26 cellular contexts compared by ENCODE assay signal in the genomic region with DNA sequence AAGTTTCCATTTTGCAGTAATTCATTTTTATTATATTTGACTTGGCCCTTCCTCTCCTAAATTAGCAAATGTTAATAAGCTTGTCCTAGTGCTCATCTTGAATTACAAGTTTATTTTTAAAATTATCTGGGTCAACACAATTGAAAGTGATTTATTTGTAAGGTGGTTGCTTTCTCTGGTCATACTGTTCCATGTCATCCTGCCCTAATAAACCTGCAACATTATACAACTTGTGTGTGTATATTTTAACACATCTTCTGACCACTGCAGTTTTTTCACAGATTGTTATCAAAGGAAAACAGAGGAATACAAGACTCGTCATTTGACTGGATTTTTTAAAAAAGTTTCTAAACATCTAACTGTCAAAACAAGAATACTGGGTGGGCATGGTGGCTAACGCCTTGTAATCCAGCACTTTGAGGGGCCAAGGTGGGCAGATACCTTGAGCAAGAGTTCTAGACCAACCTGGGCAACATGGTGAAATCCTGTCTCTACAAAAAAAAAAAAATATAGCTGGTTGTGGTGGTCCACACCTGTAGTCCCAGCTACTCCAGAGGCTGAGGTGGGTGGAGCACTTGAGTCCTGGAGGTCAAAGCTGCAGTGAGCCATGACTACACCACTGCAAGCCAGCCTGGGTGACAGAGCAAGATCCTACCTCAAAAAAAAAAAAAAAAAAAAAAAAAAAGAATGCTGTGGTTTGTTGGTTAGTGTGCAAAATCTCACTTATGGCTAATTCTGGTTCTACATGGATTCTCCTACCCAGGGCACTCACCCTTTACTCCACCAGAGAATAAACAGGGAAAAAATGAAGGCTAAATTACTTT. TPM values are rescaled to one million over a fixed set of nuclear protein-coding genes. Genes with fewer than 3 reads are reported as not detected.
DNase-seq lines count a peak whose midpoint lies in the region; ATAC-seq, FAIRE-seq and TF ChIP-seq lines count a peak whose summit lies in the region.
"Had no signal": no experiment of that assay in that cellular context is flagged by ENCODE, and none has a peak within 500 bp of the region (broad histone marks: within the 10 kb centered on the region; RNA-seq: fewer than 3 reads in every experiment).

No MANE protein-coding gene starts in this region.

- peaks cover 44% of the 10 kb centered on the region for H3K4me1 Mint-ChIP-seq in activated naive CD8-positive, alpha-beta T cell treated with anti-CD3 and anti-CD28 coated beads, Interleukin-2, amount 50 U/mL, for 24 hours
- H3K4me1 Mint-ChIP-seq in activated naive CD8-positive, alpha-beta T cell treated with anti-CD3 and anti-CD28 coated beads for 36 hours = peaks cover 29% of the 10 kb centered on the region
- H3K4me1 Mint-ChIP-seq in stimulated activated effector memory CD8-positive, alpha-beta T cell treated with anti-CD3 and anti-CD28 coated beads, Interleukin-12 subunit alpha, Interleukin-12 subunit beta, amount 100 ng/mL, for 72 hours = peaks cover 34% of the 10 kb centered on the region

- no peak for ATAC-seq in activated naive CD8-positive, alpha-beta T cell treated with anti-CD3 and anti-CD28 coated beads, Interleukin-2, amount 50 U/mL, for 24 hours
- ATAC-seq in stimulated activated effector memory CD8-positive, alpha-beta T cell treated with anti-CD3 and anti-CD28 coated beads, Interleukin-12 subunit alpha, Interleukin-12 subunit beta, amount 100 ng/mL, for 72 hours = peak; percentile 14
- ATAC-seq in HG02970 (IDR thresholded peaks at IDR 0.05; ENCODE audit: low FRiP score, unreplicated experiment) = no peak
- ATAC-seq: activated T-helper 17 cell treated with anti-CD3 and anti-CD28 coated beads, Interleukin-2, amount 50 U/mL, for 72 hours; body of pancreas; lower lobe of right lung; sciatic nerve had no signal

- DNase-seq in activated naive CD8-positive, alpha-beta T cell treated with anti-CD3 and anti-CD28 coated beads, Interleukin-2, amount 50 U/mL, for 24 hours = peak; percentile 4
- DNase-seq in activated naive CD8-positive, alpha-beta T cell treated with anti-CD3 and anti-CD28 coated beads for 36 hours = no peak
- DNase-seq in RCC 7860 (ENCODE audit: low spot score) (peak; percentile 47), erythroblast (lab: John Stamatoyannopoulos, UW) (peak; percentile 24 to 50), PC-9 (no peak), NCI-H748 (lab: John Stamatoyannopoulos, UW; ENCODE audit: unreplicated experiment) (no peak)
- peak in 1 of 2 donors; percentile 75 for DNase-seq in stimulated activated effector memory CD8-positive, alpha-beta T cell treated with anti-CD3 and anti-CD28 coated beads, Interleukin-12 subunit alpha, Interleukin-12 subunit beta, amount 100 ng/mL, for 72 hours (ENCODE audit: low spot score in 2 of 2)
- DNase-seq: activated naive CD8-positive, alpha-beta T cell treated with anti-CD3 and anti-CD28 coated beads, Interleukin-2, amount 10 ng/mL, durations not matched to agents 7 days and 5 days; body of pancreas; GDM1; GOT3; hippocampal formation; KG1; lower lobe of right lung; MV-4-11; NCI-H1694 treated with DMSO at 0.1 percent for 48 hours; NCI-H748 treated with DMSO at 0.1 percent for 48 hours; occipital lobe; OCI-M1; testis had no signal

- H3K27me3 ChIP-seq in PC-9 (ENCODE audit: insufficient read depth, low read depth) = no peaks in the 10 kb centered on the region
- H3K27me3 ChIP-seq: body of pancreas, testis had no signal

- no peak overlapping the region for H2AFZ ChIP-seq in PC-9

- no TSS peak for BruUV-seq in PC-9 (replicated peaks; lab: Mats Ljungman, UMichigan)

- TF ChIP-seq POLR2A in erythroblast (IDR thresholded peaks at IDR 0.05; ENCODE audit: low read length) = no peak

- H3K36me3 ChIP-seq in PC-9 (ENCODE audit: low read depth) = no peaks in the 10 kb centered on the region; the same call in 1 of the 2 replicates
- H3K36me3 ChIP-seq: lower lobe of right lung had no signal

- H3K9me2 ChIP-seq in PC-9 (ENCODE audit: insufficient read depth) = no peaks in the 10 kb centered on the region

- H3K79me2 ChIP-seq in PC-9 (ENCODE audit: low read depth) = peaks cover 47% of the 10 kb centered on the region

- H3K4me3 Mint-ChIP-seq in activated naive CD8-positive, alpha-beta T cell treated with anti-CD3 and anti-CD28 coated beads, Interleukin-2, amount 50 U/mL, for 24 hours = no peak overlapping the region
- H3K4me3 Mint-ChIP-seq in activated naive CD8-positive, alpha-beta T cell treated with anti-CD3 and anti-CD28 coated beads for 36 hours = no peak overlapping the region
- no peak overlapping the region for H3K4me3 Mint-ChIP-seq in stimulated activated effector memory CD8-positive, alpha-beta T cell treated with anti-CD3 and anti-CD28 coated beads, Interleukin-12 subunit alpha, Interleukin-12 subunit beta, amount 100 ng/mL, for 72 hours
- H3K4me3 Mint-ChIP-seq: activated naive CD8-positive, alpha-beta T cell treated with anti-CD3 and anti-CD28 coated beads, Interleukin-2, amount 10 ng/mL, durations not matched to agents 7 days and 5 days had no signal

- no peak overlapping the region for H3K4me3 ChIP-seq in PC-9
- H3K4me3 ChIP-seq: body of pancreas, lower lobe of right lung, testis had no signal

- POLR2A ChIA-PET in PC-9 (lab: Charles Lee; ENCODE audit: unreplicated experiment) = no interaction called here

- FAIRE-seq in RCC 7860 (lab: Jason Lieb, UNC) = peak; percentile 83
- FAIRE-seq: colon, islet of Langerhans had no signal

- TF ChIP-seq CTCF in PC-9 (conservative IDR thresholded peaks at IDR 0.05) = no peak

- no peak overlapping the region for H3K27ac ChIP-seq in PC-9
- H3K27ac ChIP-seq: body of pancreas, C4-2B, lower lobe of right lung, testis had no signal

- no peak overlapping the region for H3K4me2 ChIP-seq in PC-9

- CTCF ChIA-PET in PC-9 (lab: Charles Lee) = no interaction called here

- peaks cover 57% of the 10 kb centered on the region for H3K4me1 ChIP-seq in PC-9 (replicated peaks; ENCODE audit: insufficient read depth)

- H3K27me3 Mint-ChIP-seq in activated naive CD8-positive, alpha-beta T cell treated with anti-CD3 and anti-CD28 coated beads, Interleukin-2, amount 50 U/mL, for 24 hours = no peaks in the 10 kb centered on the region
- H3K27me3 Mint-ChIP-seq in activated naive CD8-positive, alpha-beta T cell treated with anti-CD3 and anti-CD28 coated beads for 36 hours = no peaks in the 10 kb centered on the region
- H3K27me3 Mint-ChIP-seq: activated naive CD8-positive, alpha-beta T cell treated with anti-CD3 and anti-CD28 coated beads, Interleukin-2, amount 10 ng/mL, durations not matched to agents 7 days and 5 days; activated T-helper 17 cell treated with anti-CD3 and anti-CD28 coated beads, Interleukin-2, amount 50 U/mL, for 72 hours had no signal

- peaks cover 2% of the 10 kb centered on the region for H3K36me3 Mint-ChIP-seq in activated naive CD8-positive, alpha-beta T cell treated with anti-CD3 and anti-CD28 coated beads, Interleukin-2, amount 50 U/mL, for 24 hours (ENCODE audit: low read depth)
- H3K36me3 Mint-ChIP-seq in activated naive CD8-positive, alpha-beta T cell treated with anti-CD3 and anti-CD28 coated beads for 36 hours = peaks cover 2% of the 10 kb centered on the region
- H3K36me3 Mint-ChIP-seq in stimulated activated effector memory CD8-positive, alpha-beta T cell treated with anti-CD3 and anti-CD28 coated beads, Interleukin-12 subunit alpha, Interleukin-12 subunit beta, amount 100 ng/mL, for 72 hours = peaks cover 23% of the 10 kb centered on the region

- peak overlapping the region; percentile 2 for H3K27ac Mint-ChIP-seq in activated naive CD8-positive, alpha-beta T cell treated with anti-CD3 and anti-CD28 coated beads, Interleukin-2, amount 50 U/mL, for 24 hours
- no peak overlapping the region for H3K27ac Mint-ChIP-seq in activated naive CD8-positive, alpha-beta T cell treated with anti-CD3 and anti-CD28 coated beads for 36 hours
- peak overlapping the region; percentile 50 for H3K27ac Mint-ChIP-seq in stimulated activated effector memory CD8-positive, alpha-beta T cell treated with anti-CD3 and anti-CD28 coated beads, Interleukin-12 subunit alpha, Interleukin-12 subunit beta, amount 100 ng/mL, for 72 hours
- H3K27ac Mint-ChIP-seq: activated naive CD8-positive, alpha-beta T cell treated with anti-CD3 and anti-CD28 coated beads, Interleukin-2, amount 10 ng/mL, durations not matched to agents 7 days and 5 days; activated T-helper 17 cell treated with anti-CD3 and anti-CD28 coated beads, Interleukin-2, amount 50 U/mL, for 72 hours had no signal

- H3K9me3 ChIP-seq in PC-9 (ENCODE audit: insufficient read depth, low read depth) = no peaks in the 10 kb centered on the region
- H3K9me3 ChIP-seq: body of pancreas, lower lobe of right lung, testis had no signal

- intact Hi-C loops in PC-9 (cut with micrococcal nuclease; ENCODE audit: unreplicated experiment) = no loop called here

- peaks cover 48% of the 10 kb centered on the region for H3F3A ChIP-seq in PC-9 (ENCODE audit: insufficient read depth, low read depth)

- no peaks in the 10 kb centered on the region for H4K20me1 ChIP-seq in PC-9 (ENCODE audit: insufficient read depth)

- H3K9me3 Mint-ChIP-seq in activated naive CD8-positive, alpha-beta T cell treated with anti-CD3 and anti-CD28 coated beads, Interleukin-2, amount 50 U/mL, for 24 hours = no peaks in the 10 kb centered on the region
- H3K9me3 Mint-ChIP-seq in activated naive CD8-positive, alpha-beta T cell treated with anti-CD3 and anti-CD28 coated beads for 36 hours = no peaks in the 10 kb centered on the region
- H3K9me3 Mint-ChIP-seq in stimulated activated effector memory CD8-positive, alpha-beta T cell treated with anti-CD3 and anti-CD28 coated beads, Interleukin-12 subunit alpha, Interleukin-12 subunit beta, amount 100 ng/mL, for 72 hours = no peaks in the 10 kb centered on the region
- H3K9me3 Mint-ChIP-seq: activated naive CD8-positive, alpha-beta T cell treated with anti-CD3 and anti-CD28 coated beads, Interleukin-2, amount 10 ng/mL, durations not matched to agents 7 days and 5 days; activated T-helper 17 cell treated with anti-CD3 and anti-CD28 coated beads, Interleukin-2, amount 50 U/mL, for 72 hours had no signal

RNA-seq across cellular contexts. Expression of gene LRRFIP2, which starts 5.0 kb away (rescaled TPM):
- 10 to 100 TPM; 22.4 to 23.2 TPM for total RNA-seq in activated naive CD8-positive, alpha-beta T cell treated with anti-CD3 and anti-CD28 coated beads for 36 hours
- 34.5 and 40.2 TPM in 2 replicates for total RNA-seq in PC-9 (2021)

Comparison
In these comparisons a context has a peak if more than half of its experiments do, and no peak if none do; other contexts are left out.
1. DNase-seq: peak in activated naive CD8-positive, alpha-beta T cell treated with anti-CD3 and anti-CD28 coated beads, Interleukin-2, amount 50 U/mL, for 24 hours (single experiment), RCC 7860 (single experiment) and erythroblast (2 of 2); none in activated naive CD8-positive, alpha-beta T cell treated with anti-CD3 and anti-CD28 coated beads for 36 hours (single experiment), PC-9 (0 of 2) and NCI-H748 (single experiment).